In the genomic region with DNA sequence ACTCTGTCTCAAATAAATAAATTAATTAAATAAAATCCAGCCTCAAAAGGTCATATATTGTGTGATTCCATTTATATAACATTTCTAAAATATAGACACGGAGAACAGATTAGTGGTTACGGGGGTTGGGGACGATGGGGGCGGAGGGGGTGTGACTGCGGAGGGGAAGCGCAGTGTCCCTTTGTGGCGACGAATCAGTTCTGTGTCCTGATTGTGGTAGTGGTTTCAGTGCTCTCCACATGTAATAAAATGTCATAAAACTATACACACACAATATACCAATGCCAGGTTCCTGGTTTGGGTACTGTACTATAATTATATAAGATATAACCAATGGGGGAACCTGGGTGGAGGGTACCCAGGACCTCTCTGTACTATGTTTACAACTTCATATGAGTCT, we compare ENCODE assay signal across 14 cellular contexts.
DNase-seq lines count a peak whose midpoint lies in the region; ATAC-seq and TF ChIP-seq lines count a peak whose summit lies in the region.
"Had no signal": no experiment of that assay in that cellular context is flagged by ENCODE, and none has a peak within 500 bp of the region (broad histone marks: within the 10 kb centered on the region; RNA-seq: fewer than 3 reads in every experiment).

No MANE protein-coding gene starts in this region.

- H3K27me3 Mint-ChIP-seq in activated CD8-positive, alpha-beta T cell treated with anti-CD3 and anti-CD28 coated beads, Interleukin-2, amount 10 ng/mL, durations not matched to agents 7 days and 5 days (ENCODE audit: low read depth), result peaks cover 20% of the 10 kb centered on the region
- no peaks in the 10 kb centered on the region for H3K27me3 Mint-ChIP-seq in MCF 10A (ENCODE audit: insufficient read depth, unreplicated experiment)

- no peaks in the 10 kb centered on the region for H3K9me3 ChIP-seq in Loucy (ENCODE audit: insufficient read depth, low read depth, low read length)
- H3K9me3 ChIP-seq in RWPE2 (ENCODE audit: severe bottlenecking), result no peaks in the 10 kb centered on the region
- H3K9me3 ChIP-seq in mucosa of descending colon, result no peaks in the 10 kb centered on the region

- no peaks in the 10 kb centered on the region for H3K9me2 ChIP-seq in Loucy (replicated peaks; ENCODE audit: low read depth, low read length)

- H3K9ac ChIP-seq in Loucy (ENCODE audit: low read depth, low read length, poor library complexity, severe bottlenecking), result no peak overlapping the region

- intact Hi-C loops in mucosa of descending colon (cut with DNase I, micrococcal nuclease), result no loop called here
- intact Hi-C loops in MCF 10A (cut with micrococcal nuclease), result no loop called here

- H3K79me2 ChIP-seq in Loucy (ENCODE audit: insufficient read depth, low read length), result no peaks in the 10 kb centered on the region

- H3F3A ChIP-seq in Loucy (ENCODE audit: low read depth), result no peaks in the 10 kb centered on the region

- TF ChIP-seq CTCF in Loucy (conservative IDR thresholded peaks at IDR 0.05; ENCODE audit: low read length) (no peak), RWPE2 (IDR thresholded peaks at IDR 0.05; ENCODE audit: poor library complexity, severe bottlenecking) (no peak), mucosa of descending colon (IDR thresholded peaks at IDR 0.05) (no peak), MCF 10A (IDR thresholded peaks at IDR 0.05; ENCODE audit: unreplicated experiment) (no peak)

- ATAC-seq in RWPE2 (ENCODE audit: low read depth), result no peak
- peak; percentile 68 for ATAC-seq in mucosa of descending colon
- ATAC-seq in activated CD8-positive, alpha-beta T cell treated with anti-CD3 and anti-CD28 coated beads, Interleukin-2, amount 10 ng/mL, durations not matched to agents 7 days and 5 days, result no peak
- ATAC-seq in HG03097 (IDR thresholded peaks at IDR 0.05; ENCODE audit: low FRiP score, unreplicated experiment), result no peak

- H3K4me1 ChIP-seq in Loucy (ENCODE audit: insufficient read depth, low read length, poor library complexity, severe bottlenecking), result peaks cover 40% of the 10 kb centered on the region
- H3K4me1 ChIP-seq in RWPE2 (ENCODE audit: insufficient read depth, poor library complexity, severe bottlenecking), result peaks cover 22% of the 10 kb centered on the region
- H3K4me1 ChIP-seq in mucosa of descending colon (ENCODE audit: low read depth), result peaks cover 21% of the 10 kb centered on the region

- peak; percentile 44 for DNase-seq in CD1c-positive myeloid dendritic cell (ENCODE audit: extremely low spot score)
- no peak for DNase-seq in RWPE2 (ENCODE audit: low spot score)
- peak in 2 of 3 donors; percentile 35 to 44 for DNase-seq in mucosa of descending colon
- DNase-seq in T1000 (lab: John Stamatoyannopoulos, UW), result no peak
- no peak for DNase-seq in activated CD8-positive, alpha-beta T cell treated with anti-CD3 and anti-CD28 coated beads, Interleukin-2, amount 10 ng/mL, durations not matched to agents 7 days and 5 days
- no peak for DNase-seq in MCF 10A (ENCODE audit: unreplicated experiment)
- DNase-seq: GOT3, Kasumi-1, NCI-H1092, NCI-H524, T-helper 9 cell had no signal

- H3K9me3 Mint-ChIP-seq in activated CD8-positive, alpha-beta T cell treated with anti-CD3 and anti-CD28 coated beads, Interleukin-2, amount 10 ng/mL, durations not matched to agents 7 days and 5 days (ENCODE audit: insufficient read depth), result no peaks in the 10 kb centered on the region
- H3K9me3 Mint-ChIP-seq in MCF 10A (ENCODE audit: unreplicated experiment), result peaks cover 8% of the 10 kb centered on the region

- H3K4me1 Mint-ChIP-seq in activated CD8-positive, alpha-beta T cell treated with anti-CD3 and anti-CD28 coated beads, Interleukin-2, amount 10 ng/mL, durations not matched to agents 7 days and 5 days (ENCODE audit: low read depth), result peaks cover 33% of the 10 kb centered on the region
- peaks cover 29% of the 10 kb centered on the region for H3K4me1 Mint-ChIP-seq in MCF 10A (ENCODE audit: insufficient read depth, unreplicated experiment)

- POLR2A ChIA-PET in activated CD8-positive, alpha-beta T cell treated with anti-CD3 and anti-CD28 coated beads, Interleukin-2, amount 10 ng/mL, durations not matched to agents 7 days and 5 days (lab: Charles Lee), result no interaction called here
- POLR2A ChIA-PET in MCF 10A (lab: Yijun Ruan, JAX), result interaction anchor here (1.4 to 4.0 kb wide), 3 partner anchors 9 to 38 kb away, joined by 4 to 36 read pairs (median 22); no protein-coding TSS in a partner anchor

- peak overlapping the region; percentile 68 for H3K27ac ChIP-seq in RWPE2 (ENCODE audit: poor library complexity, severe bottlenecking)

- no peaks in the 10 kb centered on the region for H4K20me1 ChIP-seq in Loucy (ENCODE audit: insufficient read depth, low read length, poor library complexity, severe bottlenecking)

- CTCF ChIA-PET in activated CD8-positive, alpha-beta T cell treated with anti-CD3 and anti-CD28 coated beads, Interleukin-2, amount 10 ng/mL, durations not matched to agents 7 days and 5 days (lab: Charles Lee), result no interaction called here
- CTCF ChIA-PET in MCF 10A (lab: Yijun Ruan, JAX), result interaction anchor here (0.6 to 1.8 kb wide), 3 partner anchors 13 to 73 kb away, joined by 3 to 12 read pairs (median 4); no protein-coding TSS in a partner anchor

- H3K4me2 ChIP-seq in Loucy (ENCODE audit: low read depth, low read length, poor library complexity, severe bottlenecking), result peak overlapping the region; percentile 85

- no peak overlapping the region for H3K4me3 Mint-ChIP-seq in activated CD8-positive, alpha-beta T cell treated with anti-CD3 and anti-CD28 coated beads, Interleukin-2, amount 10 ng/mL, durations not matched to agents 7 days and 5 days
- no peak overlapping the region for H3K4me3 Mint-ChIP-seq in MCF 10A (ENCODE audit: unreplicated experiment)
- H3K4me3 Mint-ChIP-seq: IgD-negative memory B cell had no signal

- H3K27me3 ChIP-seq in Loucy (ENCODE audit: insufficient read depth, low read length, poor library complexity, severe bottlenecking), result no peaks in the 10 kb centered on the region
- H3K27me3 ChIP-seq in RWPE2 (ENCODE audit: insufficient read depth, poor library complexity, severe bottlenecking), result no peaks in the 10 kb centered on the region

- H3K4me3 ChIP-seq in Loucy (ENCODE audit: low read length, poor library complexity, severe bottlenecking) (no peak overlapping the region), RWPE2 (ENCODE audit: severe bottlenecking) (no peak overlapping the region), mucosa of descending colon (no peak overlapping the region)

- BruUV-seq in MCF 10A (replicated peaks; lab: Mats Ljungman, UMichigan), result no TSS peak

- H3K27ac Mint-ChIP-seq in activated CD8-positive, alpha-beta T cell treated with anti-CD3 and anti-CD28 coated beads, Interleukin-2, amount 10 ng/mL, durations not matched to agents 7 days and 5 days, result no peak overlapping the region
- H3K27ac Mint-ChIP-seq in MCF 10A (ENCODE audit: low read depth, unreplicated experiment), result no peak overlapping the region
- H3K27ac Mint-ChIP-seq: IgD-negative memory B cell had no signal

- H3K36me3 ChIP-seq in Loucy (ENCODE audit: insufficient read depth, low read length) (no peaks in the 10 kb centered on the region), RWPE2 (ENCODE audit: low read depth) (no peaks in the 10 kb centered on the region), mucosa of descending colon (ENCODE audit: low read depth) (no peaks in the 10 kb centered on the region)

- no peaks in the 10 kb centered on the region for H3K36me3 Mint-ChIP-seq in activated CD8-positive, alpha-beta T cell treated with anti-CD3 and anti-CD28 coated beads, Interleukin-2, amount 10 ng/mL, durations not matched to agents 7 days and 5 days (ENCODE audit: low read depth)
- H3K36me3 Mint-ChIP-seq in MCF 10A (ENCODE audit: insufficient read depth, unreplicated experiment), result no peaks in the 10 kb centered on the region

- H2AFZ ChIP-seq in Loucy (ENCODE audit: low read length), result no peak overlapping the region

Comparison
In these comparisons a context has a peak if more than half of its experiments do, and no peak if none do; other contexts are left out.
1. DNase-seq: peak in CD1c-positive myeloid dendritic cell (single experiment) and mucosa of descending colon (2 of 3); none in RWPE2 (single experiment), T1000 (single experiment), activated CD8-positive, alpha-beta T cell treated with anti-CD3 and anti-CD28 coated beads, Interleukin-2, amount 10 ng/mL, durations not matched to agents 7 days and 5 days (single experiment) and MCF 10A (single experiment).